16 cellular contexts compared by ENCODE assay signal in the genomic region with DNA sequence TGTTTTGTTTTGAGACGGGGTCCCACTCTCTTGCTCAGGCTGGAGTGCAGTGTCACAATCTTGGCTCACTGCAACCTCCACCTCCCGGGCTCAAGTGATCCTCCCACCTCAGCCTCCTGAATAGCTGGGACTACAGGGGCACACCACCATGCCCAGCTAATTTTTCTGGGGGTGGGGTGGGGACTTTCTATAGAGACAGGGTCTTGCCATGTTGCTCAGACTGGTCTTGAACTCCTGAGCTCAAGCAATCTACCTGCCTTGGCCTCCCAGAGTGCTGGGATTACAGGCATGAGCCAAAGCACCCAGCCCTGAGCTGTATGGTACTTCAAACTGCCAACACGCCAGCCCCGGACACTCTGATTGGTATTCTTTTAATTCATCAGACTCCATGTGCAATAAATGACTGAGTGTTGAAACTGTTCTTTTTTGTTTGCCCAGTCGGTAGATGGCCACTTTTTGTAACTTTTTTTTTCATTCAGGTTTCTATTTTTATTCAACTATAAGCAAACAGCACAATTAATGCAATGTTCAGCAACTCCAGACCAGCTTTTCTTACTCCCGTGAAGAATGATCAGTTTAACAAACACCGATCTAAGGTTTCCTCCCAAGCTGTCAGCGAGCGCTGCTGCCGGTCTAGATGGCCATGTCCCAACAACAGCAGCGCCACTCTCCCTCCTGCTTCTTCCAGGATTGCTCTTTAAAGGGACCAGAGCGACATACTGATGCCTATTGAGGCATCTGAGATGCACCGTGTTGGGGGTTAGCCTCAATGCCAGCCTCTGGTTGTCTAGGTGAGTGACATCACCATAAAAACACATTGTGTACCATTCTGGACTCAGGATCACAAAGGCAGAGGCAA. TPM values are rescaled to one million over a fixed set of nuclear protein-coding genes. Genes with fewer than 3 reads are reported as not detected.
DNase-seq lines count a peak whose midpoint lies in the region; FAIRE-seq and TF ChIP-seq lines count a peak whose summit lies in the region.
"Had no signal": no experiment of that assay in that cellular context is flagged by ENCODE, and none has a peak within 500 bp of the region (broad histone marks: within the 10 kb centered on the region; RNA-seq: fewer than 3 reads in every experiment).

No MANE protein-coding gene starts in this region.

- TF ChIP-seq POLR2A in prostate gland (IDR thresholded peaks at IDR 0.05) (no peak), breast epithelium (IDR thresholded peaks at IDR 0.05) (no peak)

- DNase-seq in GM03348 (ENCODE audit: low spot score) (peak; percentile 19), NCI-H69 (lab: John Stamatoyannopoulos, UW) (peak; percentile 20), fibroblast of gingiva (ENCODE audit: low read depth) (peak; percentile 48), prostate gland (ENCODE audit: low spot score) (peak; percentile 70), DMS153 treated with DMSO at 0.1 percent for 48 hours (lab: John Stamatoyannopoulos, UW; ENCODE audit: unreplicated experiment) (no peak), D721Med (ENCODE audit: insufficient read length, low spot score) (no peak), breast epithelium (ENCODE audit: low spot score in 2 of 2) (no peak)
- DNase-seq: activated CD4-positive, alpha-beta T cell treated with anti-CD3 and anti-CD28 coated beads for 4 hours; EL; endodermal cell; foreskin melanocyte; NCI-H187 treated with DMSO at 0.1 percent for 48 hours; right cardiac atrium; SIG-M5; stimulated activated CD4-positive, alpha-beta T cell treated with anti-CD3 and anti-CD28 coated beads, Interleukin-2, amount 100 ng/mL, for 24 hours had no signal

- no peaks in the 10 kb centered on the region for H3K4me1 ChIP-seq in prostate gland (replicated peaks)
- no peaks in the 10 kb centered on the region for H3K4me1 ChIP-seq in breast epithelium
- H3K4me1 ChIP-seq: BLaER1 treated with 17β-estradiol and CSF1 and Interleukin-3, amounts not matched to agents 10 nM and 100 nM had no signal

- intact Hi-C loops in prostate gland (cut with DNase I) (no loop called here), breast epithelium (cut with DNase I; ENCODE audit: low total_unique reads) (no loop called here)

- WGBS in prostate gland: 12% methylated on average over 13 of the region's 13 CpGs

- FAIRE-seq in D721Med (lab: Jason Lieb, UNC): no peak

- TF ChIP-seq CTCF in prostate gland (IDR thresholded peaks at IDR 0.05): no peak
- TF ChIP-seq CTCF in D721Med (IDR thresholded peaks at IDR 0.05; ENCODE audit: insufficient read depth, missing control alignments): no peak
- TF ChIP-seq CTCF in breast epithelium (IDR thresholded peaks at IDR 0.05): no peak

- no peak overlapping the region for H3K4me3 ChIP-seq in prostate gland
- H3K4me3 ChIP-seq in breast epithelium: no peak overlapping the region
- H3K4me3 ChIP-seq: BLaER1 treated with 17β-estradiol and CSF1 and Interleukin-3, amounts not matched to agents 10 nM and 100 nM had no signal

- H3K9me3 ChIP-seq in prostate gland (no peaks in the 10 kb centered on the region), breast epithelium (no peaks in the 10 kb centered on the region)
- H3K9me3 ChIP-seq: BLaER1 treated with 17β-estradiol and CSF1 and Interleukin-3, amounts not matched to agents 10 nM and 100 nM had no signal

- H3K36me3 ChIP-seq in prostate gland (peaks cover 0 to 6% of the 10 kb centered on the region in 2 donors), breast epithelium (no peaks in the 10 kb centered on the region)

- no peaks in the 10 kb centered on the region for H3K27me3 ChIP-seq in prostate gland (replicated peaks; ENCODE audit: insufficient read depth)
- no peaks in the 10 kb centered on the region for H3K27me3 ChIP-seq in breast epithelium
- H3K27me3 ChIP-seq: BLaER1 treated with 17β-estradiol and CSF1 and Interleukin-3, amounts not matched to agents 10 nM and 100 nM had no signal

- H3K27ac ChIP-seq in prostate gland (peak overlapping the region in 1 of 2 donors; percentile 58), breast epithelium (no peak overlapping the region)
- H3K27ac ChIP-seq: BLaER1 treated with 17β-estradiol and CSF1 and Interleukin-3, amounts not matched to agents 10 nM and 100 nM had no signal

RNA-seq across cellular contexts. Expression of gene TGOLN2, which starts 12.5 kb away (rescaled TPM):
- 100 to 1,000 TPM; 140 to 165 TPM for total RNA-seq in prostate gland
- 100 to 1,000 TPM; 111 to 161 (median 117) TPM for total RNA-seq in breast epithelium

RNA-seq across cellular contexts. Expression of gene RETSAT, which starts 14.1 kb away (rescaled TPM):
- 10 to 100 TPM; 51.1 to 72.6 TPM for total RNA-seq in prostate gland
- total RNA-seq in breast epithelium: 100 to 1,000 TPM in 2 of 3 donors, 10 to 100 TPM in 1; 96.4 to 534 (median 101) TPM

RNA-seq across cellular contexts. Expression of gene ELMOD3, which starts 14.3 kb away (rescaled TPM):
- total RNA-seq in prostate gland: 10 to 100 TPM; 31.6 to 32.1 TPM
- total RNA-seq in breast epithelium: 100 to 1,000 TPM in 1 of 3 donors, 10 to 100 TPM in 2; 42.9 to 149 (median 47.0) TPM

Comparison
In these comparisons a context has a peak if more than half of its experiments do, and no peak if none do; other contexts are left out.
1. DNase-seq: peak in GM03348 (single experiment), NCI-H69 (single experiment), fibroblast of gingiva (single experiment) and prostate gland (single experiment); none in DMS153 treated with DMSO at 0.1 percent for 48 hours (single experiment), D721Med (single experiment) and breast epithelium (0 of 2).